24 cellular contexts compared by ENCODE assay signal in the genomic region with DNA sequence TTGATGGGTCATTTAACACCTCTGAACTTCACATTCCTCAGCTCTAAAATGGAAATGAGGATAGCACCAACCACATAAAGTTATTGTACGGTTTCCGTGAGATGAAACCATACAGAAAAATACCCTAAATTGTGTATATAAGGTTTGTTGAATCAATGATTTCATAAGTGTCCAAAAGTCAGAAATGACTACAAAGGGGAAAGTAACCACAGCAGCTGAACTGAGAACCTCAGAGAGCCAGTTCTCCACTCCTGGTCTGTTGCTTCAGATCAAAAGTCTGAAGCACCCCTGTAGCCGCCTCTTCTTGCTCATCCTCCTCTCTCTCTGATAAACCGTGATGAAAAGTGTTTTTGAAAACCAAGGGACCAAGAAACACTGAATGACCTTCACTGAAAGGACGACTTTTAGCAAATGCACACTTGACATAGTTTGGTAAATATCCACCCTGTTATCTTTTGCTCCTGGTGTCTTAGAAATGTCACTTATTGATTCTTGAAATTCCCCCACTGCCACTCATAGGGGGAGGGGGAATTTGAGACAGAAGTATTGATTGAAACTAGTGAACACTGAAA.
DNase-seq lines count a peak whose midpoint lies in the region; ATAC-seq, FAIRE-seq and TF ChIP-seq lines count a peak whose summit lies in the region.
"Had no signal": no experiment of that assay in that cellular context is flagged by ENCODE, and none has a peak within 500 bp of the region (broad histone marks: within the 10 kb centered on the region; RNA-seq: fewer than 3 reads in every experiment).

No MANE protein-coding gene starts in this region.

- no peaks in the 10 kb centered on the region for H3K4me1 ChIP-seq in HAP-1
- H3K4me1 ChIP-seq: neural progenitor cell, Peyer's patch had no signal

- peak; percentile 79 for ATAC-seq in HG02840 (IDR thresholded peaks at IDR 0.05; ENCODE audit: low FRiP score, unreplicated experiment)
- ATAC-seq in HG03460 (IDR thresholded peaks at IDR 0.05; ENCODE audit: unreplicated experiment), result peak; percentile 71
- no peak for ATAC-seq in GM19324 (IDR thresholded peaks at IDR 0.05; ENCODE audit: low FRiP score, unreplicated experiment)
- ATAC-seq: activated CD8-positive, alpha-beta memory T cell treated with anti-CD3 and anti-CD28 coated beads, Interleukin-2, amount 10 ng/mL, durations not matched to agents 7 days and 5 days; body of pancreas; esophagus mucosa had no signal

- H3K27me3 ChIP-seq in brain microvascular endothelial cell (replicated peaks) (no peaks in the 10 kb centered on the region), HAP-1 (ENCODE audit: low read depth) (peaks cover 2% of the 10 kb centered on the region; the same call in 1 of the 2 replicates)
- H3K27me3 ChIP-seq: body of pancreas, dorsolateral prefrontal cortex, neural progenitor cell, Peyer's patch, right lobe of liver had no signal

- in situ Hi-C loops in brain microvascular endothelial cell (cut with HindIII; ENCODE audit: low pct_ligation_motif_present, low sequenced_read_pairs), result no loop called here
- in situ Hi-C loops in HAP-1 (cut with MboI; ENCODE audit: low sequenced_read_pairs), result loop anchor here (25.0 kb wide), 1 partner anchor 595 kb away; no protein-coding TSS in a partner anchor

- FAIRE-seq in GM12891 (lab: Jason Lieb, UNC), result no peak
- FAIRE-seq: keratinocyte had no signal

- DNase-seq in GM12891 (ENCODE audit: insufficient read length, low spot score), result no peak
- DNase-seq in GM19240 (ENCODE audit: insufficient read length, low spot score), result peak; percentile 14
- DNase-seq in brain microvascular endothelial cell, result no peak
- no peak for DNase-seq in NCI-H446 treated with DMSO at 0.1 percent for 48 hours (lab: John Stamatoyannopoulos, UW)
- DNase-seq in HAP-1 (ENCODE audit: low spot score in 2 of 2), result no peak
- DNase-seq: activated CD8-positive, alpha-beta memory T cell treated with anti-CD3 and anti-CD28 coated beads, Interleukin-2, amount 10 ng/mL, durations not matched to agents 7 days and 5 days; activated naive CD4-positive, alpha-beta T cell treated with Interleukin-2 at 50 U/mL for 16 hours; CD4-positive, CD25-positive, alpha-beta regulatory T cell; dorsolateral prefrontal cortex; mesendoderm; MM.1S; NCI-H1930; NCI-H526 treated with DMSO at 0.1 percent for 48 hours; Peyer's patch; right lobe of liver; stimulated activated CD4-positive, alpha-beta T cell treated with anti-CD3 and anti-CD28 coated beads, Interleukin-4, amount 100 ng/mL, for 4 hours; WERI-Rb-1 had no signal

- no peak overlapping the region for H3K4me3 ChIP-seq in brain microvascular endothelial cell (ENCODE audit: low read depth, low read length)
- H3K4me3 ChIP-seq in HAP-1, result no peak overlapping the region
- H3K4me3 ChIP-seq: body of pancreas, dorsolateral prefrontal cortex, neural progenitor cell, Peyer's patch, right lobe of liver had no signal

- no peak for TF ChIP-seq POLR2A in GM12891 (IDR thresholded peaks at IDR 0.05; ENCODE audit: low read depth, low read length)

- no peak for TF ChIP-seq CTCF in brain microvascular endothelial cell (IDR thresholded peaks at IDR 0.05; ENCODE audit: low read depth, low read length, missing control alignments)

- no peak overlapping the region for H3K27ac ChIP-seq in brain microvascular endothelial cell
- H3K27ac ChIP-seq: body of pancreas, dorsolateral prefrontal cortex, neural progenitor cell, Peyer's patch, WERI-Rb-1 had no signal

- H3K9me3 ChIP-seq in HAP-1, result no peaks in the 10 kb centered on the region
- H3K9me3 ChIP-seq: body of pancreas, Peyer's patch had no signal

- H3K36me3 ChIP-seq in brain microvascular endothelial cell (replicated peaks) (no peaks in the 10 kb centered on the region), HAP-1 (replicated peaks) (no peaks in the 10 kb centered on the region)
- H3K36me3 ChIP-seq: neural progenitor cell, Peyer's patch, right lobe of liver, WERI-Rb-1 had no signal

TF ChIP-seq in GM12891, 5 proteins besides CTCF, POLR2A, EP300 and RAD21:
- TF ChIP-seq SPI1 (IDR thresholded peaks at IDR 0.05; ENCODE audit: low read depth, low read length) (peak; percentile 29; the same call in 1 of the 2 replicates), PAX5 (IDR thresholded peaks at IDR 0.05; ENCODE audit: insufficient read depth, low read length, severe bottlenecking) (peak; percentile 22), TAF1 (IDR thresholded peaks at IDR 0.05; ENCODE audit: low read depth, low read length) (no peak)
